ENCODE assay signal across 8 cellular contexts in genomic region chr12:96399081-96399918, GRCh38. TPM values are rescaled to one million over a fixed set of nuclear protein-coding genes. Genes with fewer than 3 reads are reported as not detected.
A peak's percentile ranks its signal among the peaks of the same experiment; 100 is the strongest.
DNase-seq lines count a peak whose midpoint lies in the region; ATAC-seq and TF ChIP-seq lines count a peak whose summit lies in the region.

No MANE protein-coding gene starts in this region.

- peak overlapping the region; percentile 91 for H3K9ac ChIP-seq in neuronal stem cell (ENCODE audit: low read depth, low read length, poor library complexity)

- H2BK15ac ChIP-seq in neuronal stem cell (ENCODE audit: low read length) = no peak overlapping the region

- peak overlapping the region; percentile 23 for H3K4ac ChIP-seq in neuronal stem cell (ENCODE audit: low read length)

- peaks cover 2% of the 10 kb centered on the region for H3K79me1 ChIP-seq in neuronal stem cell (ENCODE audit: low read depth, low read length)

- H4K91ac ChIP-seq in neuronal stem cell (ENCODE audit: low read depth, low read length, poor library complexity) = no peak overlapping the region

- TF ChIP-seq CTCF in foreskin keratinocyte (conservative IDR thresholded peaks at IDR 0.05) = peak; percentile 27

- peak overlapping the region; percentile 94 for H2AFZ ChIP-seq in neuronal stem cell (ENCODE audit: low read length)

- H3K4me2 ChIP-seq in neuronal stem cell (ENCODE audit: insufficient read depth, low read length, poor library complexity, severe bottlenecking) = peak overlapping the region; percentile 71

- H3K27me3 ChIP-seq in foreskin keratinocyte = no peaks in the 10 kb centered on the region
- H3K27me3 ChIP-seq in neuronal stem cell (ENCODE audit: control insufficient read depth in 3 of 3, insufficient read depth in 3 of 3, low read depth in 1 of 3, low read length in 3 of 3) = no peaks in the 10 kb centered on the region

- peak overlapping the region; percentile 82 for H3K14ac ChIP-seq in neuronal stem cell (ENCODE audit: low read length)

- peak overlapping the region; percentile 2 for H2AK5ac ChIP-seq in neuronal stem cell (ENCODE audit: low read depth, low read length)

- no peaks in the 10 kb centered on the region for H3K9me3 ChIP-seq in neuronal stem cell (replicated peaks in 1 of 2; ENCODE audit: control insufficient read depth in 2 of 2, insufficient read depth in 1 of 2, low read depth in 1 of 2, low read length in 2 of 2)

- no peak overlapping the region for H2BK12ac ChIP-seq in neuronal stem cell (ENCODE audit: low read length)

- H3K18ac ChIP-seq in neuronal stem cell (ENCODE audit: low read length) = peak overlapping the region; percentile 98

- peak; percentile 46 for TF ChIP-seq POLR2A in GM19193 (IDR thresholded peaks at IDR 0.05; ENCODE audit: extremely low read depth, insufficient read depth, insufficient read length)

- no peak overlapping the region for H4K8ac ChIP-seq in neuronal stem cell (ENCODE audit: low read depth, low read length)

- DNase-seq in CD1c-positive myeloid dendritic cell (ENCODE audit: extremely low spot score) = peak; percentile 72
- peak; percentile 86 for DNase-seq in RKO (ENCODE audit: low spot score)
- peak; percentile 67 for DNase-seq in activated gamma-delta T cell treated with Interleukin-2 at 50 U/mL for 16 hours
- DNase-seq in foreskin keratinocyte = peak; percentile 21 to 50
- peak; percentile 68 for DNase-seq in neuronal stem cell (ENCODE audit: low spot score)

- no peak overlapping the region for H2BK120ac ChIP-seq in neuronal stem cell (ENCODE audit: low read depth, low read length)

- H3K4me3 ChIP-seq in neuronal stem cell (ENCODE audit: low read length in 2 of 2) = peak overlapping the region; percentile 75 to 90

- no CpG with 5 or more reads among the region's 71 CpGs for WGBS in neuronal stem cell (ENCODE audit: extremely low coverage in 2 of 2, insufficient read length in 2 of 2, insufficient replicate concordance in 1 of 2), 2 donors

- peak; percentile 40 for ATAC-seq in HG03439 (IDR thresholded peaks at IDR 0.05; ENCODE audit: unreplicated experiment)
- peak; percentile 25 for ATAC-seq in foreskin keratinocyte

- peaks cover 18% of the 10 kb centered on the region for H3K4me1 ChIP-seq in foreskin keratinocyte
- peaks cover 5 to 8% of the 10 kb centered on the region in 2 donors for H3K4me1 ChIP-seq in neuronal stem cell (ENCODE audit: control insufficient read depth in 2 of 2, insufficient read depth in 1 of 2, low read depth in 1 of 2, low read length in 2 of 2)

- H2BK5ac ChIP-seq in neuronal stem cell (ENCODE audit: low read length) = peak overlapping the region; percentile 94

- H3K27ac ChIP-seq in foreskin keratinocyte (peak overlapping the region; percentile 85), neuronal stem cell (replicated peaks; ENCODE audit: low read length) (peak overlapping the region; percentile 97), temporal lobe (ENCODE audit: low read depth, low read length) (peak overlapping the region; percentile 86)

- H3K23ac ChIP-seq in neuronal stem cell (ENCODE audit: low read depth, low read length, poor library complexity) = peak overlapping the region; percentile 86

- H3K36me3 ChIP-seq in neuronal stem cell (replicated peaks in 1 of 2; ENCODE audit: control insufficient read depth in 2 of 2, insufficient read depth in 2 of 2, low read length in 2 of 2) = no peaks in the 10 kb centered on the region

RNA-seq across cellular contexts. Expression of gene CDK17, which starts 0.9 kb away (rescaled TPM):
- 44.0 and 51.7 TPM in 2 replicates for total RNA-seq in foreskin keratinocyte
- 11.0 and 11.1 TPM in 2 replicates for polyA plus RNA-seq in foreskin keratinocyte
- polyA plus RNA-seq in neuronal stem cell (2013, experiment 1 of 2) = 18.0 TPM
- polyA plus RNA-seq in neuronal stem cell (2013, experiment 2 of 2) = 17.8 TPM
- 115 TPM for total RNA-seq in temporal lobe

Comparison
In these comparisons a context has a peak if more than half of its experiments do, and no peak if none do; other contexts are left out.
1. Peak in every context shown above with its lines: DNase-seq, ATAC-seq, H3K4me3 ChIP-seq and H3K27ac ChIP-seq.
2. DNase-seq: peak in every context shown above with its lines; median percentile 86 in RKO; 72 in CD1c-positive myeloid dendritic cell; 68 in neuronal stem cell; 67 in activated gamma-delta T cell treated with Interleukin-2 at 50 U/mL for 16 hours; 36 in foreskin keratinocyte.